1 cellular context compared by ENCODE assay signal in the genomic region with DNA sequence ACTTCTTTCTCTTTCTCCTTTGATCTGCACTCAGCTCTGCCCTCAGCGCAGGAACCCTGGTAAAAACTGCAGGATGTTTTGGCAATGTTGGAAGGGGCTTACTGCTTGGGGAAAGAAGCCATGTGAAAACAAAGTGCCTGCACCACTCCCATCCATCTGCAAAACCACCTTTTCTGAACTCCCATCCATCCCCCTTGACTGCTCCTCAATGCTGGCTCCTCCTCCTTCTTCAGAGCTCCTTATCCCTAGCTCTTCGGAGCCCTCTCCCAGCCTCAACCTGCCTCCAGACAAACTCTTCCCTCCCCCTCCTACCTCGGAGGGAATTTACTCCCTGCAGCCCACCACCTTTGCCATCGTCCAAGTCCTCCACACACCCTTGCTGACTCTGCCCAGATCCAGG.
TF ChIP-seq lines count a peak whose summit lies in the region.

No MANE protein-coding gene starts in this region.

TF ChIP-seq in HEK293, 187 proteins besides CTCF, POLR2A, EP300 and RAD21 (continued from another document):
- no peak for TF ChIP-seq ZNF2 (tag by site-specific recombination; IDR thresholded peaks at IDR 0.05)
